ENCODE assay signal across 36 cellular contexts in the genomic region with DNA sequence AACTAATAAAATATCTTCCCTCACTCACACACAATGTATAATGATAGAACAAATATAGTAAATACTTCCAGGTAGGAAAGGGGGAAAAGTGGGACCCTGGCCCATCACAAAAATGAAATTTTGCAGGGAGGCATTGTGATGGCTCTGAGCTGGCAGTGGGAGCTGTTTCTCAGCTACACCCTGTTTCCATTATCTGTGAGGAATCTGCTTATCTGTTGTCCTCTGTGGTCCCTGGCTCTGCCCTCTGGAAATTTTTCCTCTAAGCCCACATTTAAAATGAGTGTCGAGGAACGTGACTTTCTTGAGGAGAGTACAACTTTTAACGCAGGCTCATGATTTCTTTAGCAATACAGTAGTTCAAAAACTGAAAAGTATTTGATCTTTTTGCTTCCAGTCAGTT.
"Had no signal": no experiment of that assay in that cellular context is flagged by ENCODE, and none has a peak within 500 bp of the region (broad histone marks: within the 10 kb centered on the region; RNA-seq: fewer than 3 reads in every experiment).

No MANE protein-coding gene starts in this region.

- H3K9me3 Mint-ChIP-seq: activated CD4-positive, alpha-beta memory T cell treated with anti-CD3 and anti-CD28 coated beads, Interleukin-2, amount 10 ng/mL, durations not matched to agents 7 days and 5 days; activated CD4-positive, alpha-beta T cell treated with anti-CD3 and anti-CD28 coated beads, Interleukin-2, amount 10 ng/mL, durations not matched to agents 7 days and 5 days; activated naive CD4-positive, alpha-beta T cell treated with anti-CD3 and anti-CD28 coated beads, Interleukin-2, amount 10 ng/mL, durations not matched to agents 7 days and 5 days; activated naive CD4-positive, alpha-beta T cell treated with anti-CD3 and anti-CD28 coated beads, Interleukin-2, amount 50 U/mL, for 24 hours; activated naive CD8-positive, alpha-beta T cell treated with anti-CD3 and anti-CD28 coated beads, Interleukin-2, amount 10 ng/mL, durations not matched to agents 7 days and 5 days; activated naive CD8-positive, alpha-beta T cell treated with anti-CD3 and anti-CD28 coated beads, Interleukin-2, amount 50 U/mL, for 24 hours; activated T-cell treated with anti-CD3 and anti-CD28 coated beads, Interleukin-2, amount 50 U/mL, for 24 hours; activated T-helper 2 cell treated with anti-CD3 and anti-CD28 coated beads, Interferon-gamma antibody, Interleukin-2, Interleukin-4, amounts not matched to agents 10 μg/mL and 5 μg/mL and 100 μg/mL, durations not matched to agents 14 hours and 24 hours and 36 hours; T-helper 1 cell treated with Interleukin-12 subunit alpha and Interleukin-12 subunit beta and Interleukin-4 antibody, amounts not matched to agents 30 μg/mL and 1 μg/mL, for 36 hours; T-helper 2 cell treated with Interferon-gamma antibody and Interleukin-4, amounts not matched to agents 5 μg/mL and 100 μg/mL, for 36 hours; WTC11 had no signal

- H3K36me3 Mint-ChIP-seq: activated CD8-positive, alpha-beta memory T cell treated with anti-CD3 and anti-CD28 coated beads, Interleukin-2, amount 10 ng/mL, durations not matched to agents 7 days and 5 days; activated naive CD4-positive, alpha-beta T cell treated with anti-CD3 and anti-CD28 coated beads, Interleukin-2, amount 10 ng/mL, durations not matched to agents 7 days and 5 days; activated naive CD4-positive, alpha-beta T cell treated with anti-CD3 and anti-CD28 coated beads, Interleukin-2, amount 50 U/mL, for 24 hours; activated naive CD8-positive, alpha-beta T cell; activated naive CD8-positive, alpha-beta T cell treated with anti-CD3 and anti-CD28 coated beads, Interleukin-2, amount 10 ng/mL, durations not matched to agents 7 days and 5 days; WTC11 had no signal

- H3K4me3 ChIP-seq: body of pancreas, breast epithelium had no signal

- H3K27me3 Mint-ChIP-seq: activated naive CD4-positive, alpha-beta T cell treated with anti-CD3 and anti-CD28 coated beads, Interleukin-2, amount 10 ng/mL, durations not matched to agents 7 days and 5 days; activated naive CD4-positive, alpha-beta T cell treated with anti-CD3 and anti-CD28 coated beads, Interleukin-2, amount 50 U/mL, for 24 hours; activated naive CD8-positive, alpha-beta T cell; activated naive CD8-positive, alpha-beta T cell treated with anti-CD3 and anti-CD28 coated beads, Interleukin-2, amount 50 U/mL, for 24 hours; activated T-cell treated with anti-CD3 and anti-CD28 coated beads, Interleukin-2, amount 50 U/mL, for 24 hours had no signal

- H3K4me1 Mint-ChIP-seq: activated naive CD4-positive, alpha-beta T cell treated with anti-CD3 and anti-CD28 coated beads, Interleukin-2, amount 10 ng/mL, durations not matched to agents 7 days and 5 days; activated naive CD8-positive, alpha-beta T cell treated with anti-CD3 and anti-CD28 coated beads, Interleukin-2, amount 10 ng/mL, durations not matched to agents 7 days and 5 days had no signal

- H3K4me3 Mint-ChIP-seq: activated CD4-positive, alpha-beta memory T cell treated with anti-CD3 and anti-CD28 coated beads, Interleukin-2, amount 10 ng/mL, durations not matched to agents 7 days and 5 days; activated CD4-positive, alpha-beta T cell treated with anti-CD3 and anti-CD28 coated beads for 36 hours; activated CD4-positive, alpha-beta T cell treated with anti-CD3 and anti-CD28 coated beads, Interleukin-2, amount 10 ng/mL, durations not matched to agents 7 days and 5 days; activated CD8-positive, alpha-beta memory T cell treated with anti-CD3 and anti-CD28 coated beads, Interleukin-2, amount 10 ng/mL, durations not matched to agents 7 days and 5 days; activated CD8-positive, alpha-beta T cell treated with anti-CD3 and anti-CD28 coated beads, Interleukin-2, amount 10 ng/mL, durations not matched to agents 7 days and 5 days; activated naive CD4-positive, alpha-beta T cell treated with anti-CD3 and anti-CD28 coated beads, Interleukin-2, amount 10 ng/mL, durations not matched to agents 7 days and 5 days; activated naive CD4-positive, alpha-beta T cell treated with anti-CD3 and anti-CD28 coated beads, Interleukin-2, amount 50 U/mL, for 24 hours; activated naive CD8-positive, alpha-beta T cell; activated naive CD8-positive, alpha-beta T cell treated with anti-CD3 and anti-CD28 coated beads, Interleukin-2, amount 10 ng/mL, durations not matched to agents 7 days and 5 days; activated naive CD8-positive, alpha-beta T cell treated with anti-CD3 and anti-CD28 coated beads, Interleukin-2, amount 50 U/mL, for 24 hours; activated T-cell treated with anti-CD3 and anti-CD28 coated beads, Interleukin-2, amount 50 U/mL, for 24 hours; T-helper 1 cell treated with Interleukin-12 subunit alpha and Interleukin-12 subunit beta and Interleukin-4 antibody, amounts not matched to agents 30 μg/mL and 1 μg/mL, for 36 hours; T-helper 2 cell treated with Interferon-gamma antibody and Interleukin-4, amounts not matched to agents 5 μg/mL and 100 μg/mL, for 36 hours; WTC11 had no signal

- H3K27ac Mint-ChIP-seq: activated CD4-positive, alpha-beta memory T cell treated with anti-CD3 and anti-CD28 coated beads, Interleukin-2, amount 10 ng/mL, durations not matched to agents 7 days and 5 days; activated CD4-positive, alpha-beta T cell treated with anti-CD3 and anti-CD28 coated beads for 36 hours; activated CD4-positive, alpha-beta T cell treated with anti-CD3 and anti-CD28 coated beads, Interleukin-2, amount 10 ng/mL, durations not matched to agents 7 days and 5 days; activated CD8-positive, alpha-beta memory T cell treated with anti-CD3 and anti-CD28 coated beads, Interleukin-2, amount 10 ng/mL, durations not matched to agents 7 days and 5 days; activated CD8-positive, alpha-beta T cell treated with anti-CD3 and anti-CD28 coated beads, Interleukin-2, amount 10 ng/mL, durations not matched to agents 7 days and 5 days; activated naive CD4-positive, alpha-beta T cell treated with anti-CD3 and anti-CD28 coated beads, Interleukin-2, amount 10 ng/mL, durations not matched to agents 7 days and 5 days; activated naive CD4-positive, alpha-beta T cell treated with anti-CD3 and anti-CD28 coated beads, Interleukin-2, amount 50 U/mL, for 24 hours; activated naive CD8-positive, alpha-beta T cell; activated naive CD8-positive, alpha-beta T cell treated with anti-CD3 and anti-CD28 coated beads, Interleukin-2, amount 10 ng/mL, durations not matched to agents 7 days and 5 days; activated naive CD8-positive, alpha-beta T cell treated with anti-CD3 and anti-CD28 coated beads, Interleukin-2, amount 50 U/mL, for 24 hours; activated T-cell treated with anti-CD3 and anti-CD28 coated beads, Interleukin-2, amount 50 U/mL, for 24 hours; activated T-helper 2 cell treated with anti-CD3 and anti-CD28 coated beads, Interferon-gamma antibody, Interleukin-2, Interleukin-4, amounts not matched to agents 10 μg/mL and 5 μg/mL and 100 μg/mL, durations not matched to agents 14 hours and 24 hours and 36 hours; T-helper 1 cell treated with Interleukin-12 subunit alpha and Interleukin-12 subunit beta and Interleukin-4 antibody, amounts not matched to agents 30 μg/mL and 1 μg/mL, for 36 hours; T-helper 2 cell treated with Interferon-gamma antibody and Interleukin-4, amounts not matched to agents 5 μg/mL and 100 μg/mL, for 36 hours; WTC11 had no signal

- H3K9me3 ChIP-seq: body of pancreas, breast epithelium had no signal

- H3K4me1 ChIP-seq: body of pancreas, breast epithelium had no signal

- H3K36me3 ChIP-seq: brain microvascular endothelial cell, breast epithelium, WERI-Rb-1 had no signal

- H3K27ac ChIP-seq: body of pancreas, brain microvascular endothelial cell, breast epithelium, WERI-Rb-1 had no signal

- ATAC-seq: activated CD4-positive, alpha-beta T cell treated with anti-CD3 and anti-CD28 coated beads for 36 hours; activated CD4-positive, CD25-positive, alpha-beta regulatory T cell treated with anti-CD3 and anti-CD28 coated beads, Interleukin-2, amount 50 U/mL, for 24 hours; activated CD8-positive, alpha-beta memory T cell treated with anti-CD3 and anti-CD28 coated beads, Interleukin-2, amount 10 ng/mL, durations not matched to agents 7 days and 5 days; activated CD8-positive, alpha-beta T cell treated with anti-CD3 and anti-CD28 coated beads, Interleukin-2, amount 10 ng/mL, durations not matched to agents 7 days and 5 days; activated naive CD8-positive, alpha-beta T cell treated with anti-CD3 and anti-CD28 coated beads, Interleukin-2, amount 50 U/mL, for 24 hours; body of pancreas; WTC11 had no signal

- DNase-seq: activated CD4-positive, alpha-beta memory T cell treated with anti-CD3 and anti-CD28 coated beads, Interleukin-2, amount 10 ng/mL, durations not matched to agents 7 days and 5 days; activated CD4-positive, alpha-beta T cell treated with anti-CD3 and anti-CD28 coated beads for 1 hour; activated CD4-positive, alpha-beta T cell treated with anti-CD3 and anti-CD28 coated beads for 36 hours; activated CD4-positive, alpha-beta T cell treated with anti-CD3 and anti-CD28 coated beads for 48 hours; activated CD4-positive, alpha-beta T cell treated with anti-CD3 and anti-CD28 coated beads, Interleukin-2, amount 10 ng/mL, durations not matched to agents 7 days and 5 days; activated CD4-positive, alpha-beta T cell treated with anti-CD3 and anti-CD28 coated beads, Interleukin-2, amount 50 U/mL, for 48 hours; activated CD4-positive, CD25-positive, alpha-beta regulatory T cell; activated CD8-positive, alpha-beta memory T cell treated with anti-CD3 and anti-CD28 coated beads for 24 hours; activated CD8-positive, alpha-beta memory T cell treated with anti-CD3 and anti-CD28 coated beads, Interleukin-2, amount 10 ng/mL, durations not matched to agents 7 days and 5 days; activated CD8-positive, alpha-beta memory T cell treated with anti-CD3 and anti-CD28 coated beads, Interleukin-2, amount 50 U/mL, for 48 hours; activated CD8-positive, alpha-beta T cell treated with anti-CD3 and anti-CD28 coated beads, Interleukin-2, amount 10 ng/mL, durations not matched to agents 7 days and 5 days; activated effector memory CD4-positive, alpha-beta T cell treated with Interleukin-2 at 50 U/mL for 16 hours; activated gamma-delta T cell; activated naive CD4-positive, alpha-beta T cell treated with anti-CD3 and anti-CD28 coated beads, Interleukin-2, amount 10 ng/mL, durations not matched to agents 7 days and 5 days; activated naive CD4-positive, alpha-beta T cell treated with Interleukin-2 at 50 U/mL for 16 hours; activated naive CD8-positive, alpha-beta T cell treated with anti-CD3 and anti-CD28 coated beads, Interleukin-2, amount 10 ng/mL, durations not matched to agents 7 days and 5 days; activated naive CD8-positive, alpha-beta T cell treated with anti-CD3 and anti-CD28 coated beads, Interleukin-2, amount 50 U/mL, for 24 hours; activated T-cell treated with anti-CD3 and anti-CD28 coated beads, Interleukin-2, amount 50 U/mL, for 24 hours; activated T-cell treated with anti-CD3 and anti-CD28 coated beads, Interleukin-2, amount 50 U/mL, for 48 hours; amniotic stem cell; aorta; body of pancreas; brain microvascular endothelial cell; central memory CD4-positive, alpha-beta T cell; T-helper 1 cell; T-helper 2 cell; T-helper 9 cell; WERI-Rb-1 had no signal

- H3K27me3 ChIP-seq: body of pancreas, brain microvascular endothelial cell, breast epithelium had no signal
